ENCODE assay signal across 1 cellular context in genomic region chr17:74770498-74771318, GRCh38.
TF ChIP-seq lines count a peak whose summit lies in the region.

No MANE protein-coding gene starts in this region.

TF ChIP-seq in HepG2, 621 proteins besides CTCF, POLR2A, EP300 and RAD21 (continued from another document and continues in another):
- no peak for TF ChIP-seq HNRNPK (IDR thresholded peaks at IDR 0.05; ENCODE audit: low read depth, low read length, poor library complexity, severe bottlenecking)
- TF ChIP-seq MAFG (CRISPR knock-in tag; IDR thresholded peaks at IDR 0.05): no peak
- TF ChIP-seq ZNF597 (CRISPR knock-in tag; IDR thresholded peaks at IDR 0.05): no peak
- no peak for TF ChIP-seq JUNB (CRISPR knock-in tag; IDR thresholded peaks at IDR 0.05; ENCODE audit: borderline replicate concordance)
- peak; percentile 66; the same call in 1 of the 2 replicates for TF ChIP-seq ZNF691 (CRISPR knock-in tag; IDR thresholded peaks at IDR 0.05; ENCODE audit: borderline replicate concordance, low read depth)
- TF ChIP-seq STAT6 (CRISPR knock-in tag; IDR thresholded peaks at IDR 0.05; ENCODE audit: borderline replicate concordance): no peak; the same call in 1 of the 2 replicates
- peak; percentile 89 for TF ChIP-seq ZNF788 (CRISPR knock-in tag; IDR thresholded peaks at IDR 0.05; ENCODE audit: borderline replicate concordance)
- no peak for TF ChIP-seq FLYWCH1 (CRISPR knock-in tag; IDR thresholded peaks at IDR 0.05)
- peak; percentile 44; the same call in 1 of the 2 replicates for TF ChIP-seq RXRA (CRISPR knock-in tag; IDR thresholded peaks at IDR 0.05)
- TF ChIP-seq ZNF781 (CRISPR knock-in tag; IDR thresholded peaks at IDR 0.05; ENCODE audit: borderline replicate concordance, not compliant biosample characterization): no peak
- TF ChIP-seq PHB2 (IDR thresholded peaks at IDR 0.05; ENCODE audit: partially characterized antibody): no peak
- TF ChIP-seq ZNF687 (CRISPR knock-in tag; IDR thresholded peaks at IDR 0.05): peak; percentile 78
- peak; percentile 80; the same call in 1 of the 2 replicates for TF ChIP-seq ZBED4 (CRISPR knock-in tag; IDR thresholded peaks at IDR 0.05; ENCODE audit: borderline replicate concordance)
- 0 out of 2 replicates have a peak, but pooled peaks have one; percentile 63 for TF ChIP-seq ZFP36L2 (CRISPR knock-in tag; IDR thresholded peaks at IDR 0.05)
- TF ChIP-seq HMGA1 (CRISPR knock-in tag; conservative IDR thresholded peaks at IDR 0.05): no peak
- peak; percentile 88 for TF ChIP-seq XRCC5 (optimal IDR thresholded peaks at IDR 0.05; ENCODE audit: low read length)
- TF ChIP-seq HMGXB4 (CRISPR knock-in tag; IDR thresholded peaks at IDR 0.05; ENCODE audit: borderline replicate concordance in 1 of 2, low read depth in 1 of 2): peak; percentile 71 to 80; a peak in 3 of 4 replicates
- no peak for TF ChIP-seq NR2C2 (CRISPR knock-in tag; IDR thresholded peaks at IDR 0.05; ENCODE audit: borderline replicate concordance)
- no peak for TF ChIP-seq SNRNP70 (IDR thresholded peaks at IDR 0.05; ENCODE audit: low read depth, low read length)
- peak; percentile 44; the same call in 1 of the 2 replicates for TF ChIP-seq SNAPC4 (CRISPR knock-in tag; IDR thresholded peaks at IDR 0.05)
- no peak for TF ChIP-seq ZNF432 (CRISPR knock-in tag; IDR thresholded peaks at IDR 0.05; ENCODE audit: borderline replicate concordance)
- TF ChIP-seq RAD51 (IDR thresholded peaks at IDR 0.05; ENCODE audit: borderline replicate concordance): no peak
- TF ChIP-seq ZNF704 (CRISPR knock-in tag; IDR thresholded peaks at IDR 0.05; ENCODE audit: borderline replicate concordance): no peak
- TF ChIP-seq STAG1 (CRISPR knock-in tag; IDR thresholded peaks at IDR 0.05): peak; percentile 99
- no peak for TF ChIP-seq SNAI1 (CRISPR knock-in tag; IDR thresholded peaks at IDR 0.05; ENCODE audit: borderline replicate concordance)
- no peak for TF ChIP-seq ZBTB2 (CRISPR knock-in tag; IDR thresholded peaks at IDR 0.05; ENCODE audit: low read depth)
- no peak for TF ChIP-seq MNT (IDR thresholded peaks at IDR 0.05)
- no peak for TF ChIP-seq ZNF790 (CRISPR knock-in tag; IDR thresholded peaks at IDR 0.05; ENCODE audit: borderline replicate concordance)
